Comparison of ENCODE assay signal across 14 cellular contexts in genomic region chr7:82699773-82700186, GRCh38.
A peak's percentile ranks its signal among the peaks of the same experiment; 100 is the strongest.
DNase-seq lines count a peak whose midpoint lies in the region; ATAC-seq and TF ChIP-seq lines count a peak whose summit lies in the region.
"Had no signal": no experiment of that assay in that cellular context is flagged by ENCODE, and none has a peak within 500 bp of the region (broad histone marks: within the 10 kb centered on the region; RNA-seq: fewer than 3 reads in every experiment).

No MANE protein-coding gene starts in this region.

- no peak overlapping the region for H3K4me2 ChIP-seq in SK-N-SH

- H3K36me3 Mint-ChIP-seq in activated T-cell treated with anti-CD3 and anti-CD28 coated beads, Interleukin-2, amount 50 U/mL, for 24 hours (ENCODE audit: low read depth): no peaks in the 10 kb centered on the region
- H3K36me3 Mint-ChIP-seq in activated CD8-positive, alpha-beta T cell treated with anti-CD3 and anti-CD28 coated beads, Interleukin-2, amount 10 ng/mL, durations not matched to agents 7 days and 5 days (ENCODE audit: low read depth): no peaks in the 10 kb centered on the region
- H3K36me3 Mint-ChIP-seq: activated naive CD4-positive, alpha-beta T cell treated with anti-CD3 and anti-CD28 coated beads, Interleukin-2, amount 50 U/mL, for 24 hours; stimulated activated naive B cell treated with anti-CD40 and anti-IgM and Interleukin-4, amounts not matched to agents 10 μg/mL and 1 μg/mL and 100 μg/mL, for 72 hours had no signal

- DNase-seq in DMS 273 (lab: John Stamatoyannopoulos, UW; ENCODE audit: unreplicated experiment) (peak; percentile 17), DMS 273 treated with DMSO at 0.1 percent for 48 hours (lab: John Stamatoyannopoulos, UW) (no peak), SK-N-SH (no peak), foreskin keratinocyte (peak; percentile 77 to 95), sciatic nerve (ENCODE audit: low spot score) (no peak), T-helper 1 cell (no peak)
- no peak for DNase-seq in activated T-cell treated with anti-CD3 and anti-CD28 coated beads, Interleukin-2, amount 50 U/mL, for 24 hours
- no peak for DNase-seq in activated CD8-positive, alpha-beta T cell treated with anti-CD3 and anti-CD28 coated beads, Interleukin-2, amount 10 ng/mL, durations not matched to agents 7 days and 5 days
- DNase-seq: activated CD4-positive, alpha-beta T cell treated with anti-CD3 and anti-CD28 coated beads for 48 hours; NCI-H1417 treated with DMSO at 0.1 percent for 48 hours; nephron progenitor cell; stimulated activated naive B cell treated with anti-CD40 and anti-IgM and Interleukin-4, amounts not matched to agents 10 μg/mL and 1 μg/mL and 100 μg/mL, for 72 hours had no signal

- ATAC-seq in foreskin keratinocyte (peak; percentile 97), sciatic nerve (no peak)
- ATAC-seq in activated CD8-positive, alpha-beta T cell treated with anti-CD3 and anti-CD28 coated beads, Interleukin-2, amount 10 ng/mL, durations not matched to agents 7 days and 5 days: no peak
- ATAC-seq: stimulated activated naive B cell treated with anti-CD40 and anti-IgM and Interleukin-4, amounts not matched to agents 10 μg/mL and 1 μg/mL and 100 μg/mL, for 72 hours had no signal

- no peak overlapping the region for H3K27ac Mint-ChIP-seq in activated T-cell treated with anti-CD3 and anti-CD28 coated beads, Interleukin-2, amount 50 U/mL, for 24 hours
- H3K27ac Mint-ChIP-seq in activated CD8-positive, alpha-beta T cell treated with anti-CD3 and anti-CD28 coated beads, Interleukin-2, amount 10 ng/mL, durations not matched to agents 7 days and 5 days: no peak overlapping the region
- H3K27ac Mint-ChIP-seq: activated naive CD4-positive, alpha-beta T cell treated with anti-CD3 and anti-CD28 coated beads, Interleukin-2, amount 50 U/mL, for 24 hours; nephron progenitor cell; stimulated activated naive B cell treated with anti-CD40 and anti-IgM and Interleukin-4, amounts not matched to agents 10 μg/mL and 1 μg/mL and 100 μg/mL, for 72 hours had no signal

- intact Hi-C loops in sciatic nerve (cut with DNase I): no loop called here

- no peaks in the 10 kb centered on the region for H3K36me3 ChIP-seq in SK-N-SH (replicated peaks in 1 of 2; ENCODE audit: control insufficient read depth in 1 of 2, insufficient read depth in 2 of 2, low read length in 1 of 2)

- H3K4me1 Mint-ChIP-seq in activated T-cell treated with anti-CD3 and anti-CD28 coated beads, Interleukin-2, amount 50 U/mL, for 24 hours (ENCODE audit: low read depth): no peaks in the 10 kb centered on the region
- no peaks in the 10 kb centered on the region for H3K4me1 Mint-ChIP-seq in activated CD8-positive, alpha-beta T cell treated with anti-CD3 and anti-CD28 coated beads, Interleukin-2, amount 10 ng/mL, durations not matched to agents 7 days and 5 days (ENCODE audit: low read depth)
- H3K4me1 Mint-ChIP-seq: activated naive CD4-positive, alpha-beta T cell treated with anti-CD3 and anti-CD28 coated beads, Interleukin-2, amount 50 U/mL, for 24 hours; nephron progenitor cell; stimulated activated naive B cell treated with anti-CD40 and anti-IgM and Interleukin-4, amounts not matched to agents 10 μg/mL and 1 μg/mL and 100 μg/mL, for 72 hours had no signal

- TF ChIP-seq EP300 in SK-N-SH (IDR thresholded peaks at IDR 0.05; ENCODE audit: borderline replicate concordance in 1 of 2, low read depth in 1 of 2, low read length in 1 of 2): peak in 1 of 2 experiments; percentile 46; a peak in 2 of 4 replicates

- no peak for TF ChIP-seq CTCF in SK-N-SH (IDR thresholded peaks at IDR 0.05)
- TF ChIP-seq CTCF in foreskin keratinocyte (conservative IDR thresholded peaks at IDR 0.05): no peak

- H3K4me3 Mint-ChIP-seq in activated T-cell treated with anti-CD3 and anti-CD28 coated beads, Interleukin-2, amount 50 U/mL, for 24 hours: no peak overlapping the region
- H3K4me3 Mint-ChIP-seq in activated CD8-positive, alpha-beta T cell treated with anti-CD3 and anti-CD28 coated beads, Interleukin-2, amount 10 ng/mL, durations not matched to agents 7 days and 5 days: no peak overlapping the region
- H3K4me3 Mint-ChIP-seq: activated naive CD4-positive, alpha-beta T cell treated with anti-CD3 and anti-CD28 coated beads, Interleukin-2, amount 50 U/mL, for 24 hours; nephron progenitor cell; stimulated activated naive B cell treated with anti-CD40 and anti-IgM and Interleukin-4, amounts not matched to agents 10 μg/mL and 1 μg/mL and 100 μg/mL, for 72 hours had no signal

- no peak overlapping the region for H3K4me3 ChIP-seq in SK-N-SH (ENCODE audit: low read depth in 2 of 2, low read length in 1 of 2)

- no peaks in the 10 kb centered on the region for H3K79me2 ChIP-seq in SK-N-SH (ENCODE audit: insufficient read depth)

- H2AFZ ChIP-seq in SK-N-SH (ENCODE audit: low read depth): no peak overlapping the region

- peaks cover 2% of the 10 kb centered on the region for H3K9me3 Mint-ChIP-seq in activated T-cell treated with anti-CD3 and anti-CD28 coated beads, Interleukin-2, amount 50 U/mL, for 24 hours
- H3K9me3 Mint-ChIP-seq in activated CD8-positive, alpha-beta T cell treated with anti-CD3 and anti-CD28 coated beads, Interleukin-2, amount 10 ng/mL, durations not matched to agents 7 days and 5 days (ENCODE audit: insufficient read depth): peaks cover 3% of the 10 kb centered on the region
- H3K9me3 Mint-ChIP-seq: activated naive CD4-positive, alpha-beta T cell treated with anti-CD3 and anti-CD28 coated beads, Interleukin-2, amount 50 U/mL, for 24 hours; nephron progenitor cell; stimulated activated naive B cell treated with anti-CD40 and anti-IgM and Interleukin-4, amounts not matched to agents 10 μg/mL and 1 μg/mL and 100 μg/mL, for 72 hours had no signal

- CTCF ChIA-PET in SK-N-SH (lab: Yijun Ruan, JAX): interaction anchor here (1.2 to 2.0 kb wide), 2 partner anchors 9 to 13 kb away, joined by 3 to 5 read pairs; no protein-coding TSS in a partner anchor
- CTCF ChIA-PET in activated CD8-positive, alpha-beta T cell treated with anti-CD3 and anti-CD28 coated beads, Interleukin-2, amount 10 ng/mL, durations not matched to agents 7 days and 5 days (lab: Charles Lee): no interaction called here

- POLR2A ChIA-PET in SK-N-SH (lab: Yijun Ruan, JAX): no interaction called here
- POLR2A ChIA-PET in activated CD8-positive, alpha-beta T cell treated with anti-CD3 and anti-CD28 coated beads, Interleukin-2, amount 10 ng/mL, durations not matched to agents 7 days and 5 days (lab: Charles Lee): interaction anchor here (0.6 kb wide), 1 partner anchor 8 kb away, joined by 3 read pairs; no protein-coding TSS in a partner anchor

- H3K27ac ChIP-seq in SK-N-SH (ENCODE audit: low read depth in 2 of 2, low read length in 1 of 2) (no peak overlapping the region), foreskin keratinocyte (no peak overlapping the region)
- H3K27ac ChIP-seq: 22Rv1 had no signal

- WGBS in SK-N-SH (ENCODE audit: low lambda C conversion rate): 51% methylated on average over 3 of the region's 3 CpGs

- no peaks in the 10 kb centered on the region for H3K9me2 ChIP-seq in SK-N-SH

- peaks cover 5% of the 10 kb centered on the region for H3F3A ChIP-seq in SK-N-SH (replicated peaks; ENCODE audit: insufficient read depth)

- TF ChIP-seq RAD21 in SK-N-SH (IDR thresholded peaks at IDR 0.05; ENCODE audit: low read length): no peak

- H4K20me1 ChIP-seq in SK-N-SH (ENCODE audit: insufficient read depth): no peaks in the 10 kb centered on the region

- H3K27me3 Mint-ChIP-seq in activated T-cell treated with anti-CD3 and anti-CD28 coated beads, Interleukin-2, amount 50 U/mL, for 24 hours: no peaks in the 10 kb centered on the region
- H3K27me3 Mint-ChIP-seq in activated CD8-positive, alpha-beta T cell treated with anti-CD3 and anti-CD28 coated beads, Interleukin-2, amount 10 ng/mL, durations not matched to agents 7 days and 5 days (ENCODE audit: low read depth): no peaks in the 10 kb centered on the region
- H3K27me3 Mint-ChIP-seq: activated naive CD4-positive, alpha-beta T cell treated with anti-CD3 and anti-CD28 coated beads, Interleukin-2, amount 50 U/mL, for 24 hours; stimulated activated naive B cell treated with anti-CD40 and anti-IgM and Interleukin-4, amounts not matched to agents 10 μg/mL and 1 μg/mL and 100 μg/mL, for 72 hours had no signal

- peaks cover 3 to 35% of the 10 kb centered on the region in 2 experiments; a peak in 2 of 4 replicates for H3K4me1 ChIP-seq in SK-N-SH (ENCODE audit: control insufficient read depth in 1 of 2, insufficient read depth in 2 of 2, low read depth in 1 of 2, low read length in 1 of 2)
- H3K4me1 ChIP-seq in foreskin keratinocyte: peaks cover 5% of the 10 kb centered on the region

- no peak overlapping the region for H3K9ac ChIP-seq in SK-N-SH

- no peaks in the 10 kb centered on the region for H3K27me3 ChIP-seq in SK-N-SH (ENCODE audit: insufficient read depth)
- no peaks in the 10 kb centered on the region for H3K27me3 ChIP-seq in foreskin keratinocyte

- no peaks in the 10 kb centered on the region for H3K9me3 ChIP-seq in SK-N-SH

TF ChIP-seq in SK-N-SH, 30 proteins besides CTCF, POLR2A, EP300 and RAD21 (continues in another document):
- TF ChIP-seq YY1 (IDR thresholded peaks at IDR 0.05; ENCODE audit: low read depth) (no peak), CHD2 (IDR thresholded peaks at IDR 0.05; ENCODE audit: low read length, partially characterized antibody) (no peak), PBX3 (IDR thresholded peaks at IDR 0.05) (peak; percentile 62; the same call in 1 of the 2 replicates), TCF12 (IDR thresholded peaks at IDR 0.05) (peak; percentile 55; the same call in 1 of the 2 replicates), TEAD4 (IDR thresholded peaks at IDR 0.05; ENCODE audit: borderline replicate concordance, insufficient read depth) (no peak), NFIC (IDR thresholded peaks at IDR 0.05; ENCODE audit: borderline replicate concordance) (peak; percentile 71; the same call in 1 of the 2 replicates), GATA2 (CRISPR knock-in tag; IDR thresholded peaks at IDR 0.05) (no peak), JUND (IDR thresholded peaks at IDR 0.05) (peak; percentile 86)

Comparison
In these comparisons a context has a peak if more than half of its experiments do, and no peak if none do; other contexts are left out.
1. DNase-seq: peak in DMS 273 (single experiment) and foreskin keratinocyte (2 of 2); none in DMS 273 treated with DMSO at 0.1 percent for 48 hours (single experiment), SK-N-SH (single experiment), sciatic nerve (single experiment), activated T-cell treated with anti-CD3 and anti-CD28 coated beads, Interleukin-2, amount 50 U/mL, for 24 hours (single experiment), T-helper 1 cell (0 of 5) and activated CD8-positive, alpha-beta T cell treated with anti-CD3 and anti-CD28 coated beads, Interleukin-2, amount 10 ng/mL, durations not matched to agents 7 days and 5 days (single experiment).